In the genomic region with DNA sequence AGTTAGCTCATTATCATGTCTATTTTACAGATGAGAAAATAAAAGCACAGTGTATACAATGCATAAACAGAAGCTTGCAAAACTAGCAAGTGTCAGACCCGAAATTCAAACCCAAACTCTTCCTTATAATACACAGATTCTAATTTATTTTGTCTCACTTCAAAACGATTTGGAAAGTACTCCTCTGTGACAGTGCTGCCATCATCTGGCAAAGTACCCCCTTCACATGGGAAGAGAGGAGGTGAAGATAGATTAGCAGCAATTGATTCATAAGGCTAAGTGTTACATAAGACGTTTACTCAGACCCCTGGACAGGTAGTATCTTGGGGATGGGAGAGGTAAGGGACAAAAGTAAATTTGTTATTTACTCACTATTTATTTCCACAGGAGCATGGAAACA, we compare ENCODE assay signal across 9 cellular contexts.
A peak's percentile ranks its signal among the peaks of the same experiment; 100 is the strongest.
DNase-seq lines count a peak whose midpoint lies in the region; ATAC-seq and TF ChIP-seq lines count a peak whose summit lies in the region.
"Had no signal": no experiment of that assay in that cellular context is flagged by ENCODE, and none has a peak within 500 bp of the region (broad histone marks: within the 10 kb centered on the region; RNA-seq: fewer than 3 reads in every experiment).

No MANE protein-coding gene starts in this region.

- no peaks in the 10 kb centered on the region for H3K4me1 Mint-ChIP-seq in immature natural killer cell

- no peak for TF ChIP-seq CTCF in left lung (IDR thresholded peaks at IDR 0.05)
- TF ChIP-seq CTCF in ovary (IDR thresholded peaks at IDR 0.05) = no peak

- H3K4me3 ChIP-seq in left lung = no peak overlapping the region
- H3K4me3 ChIP-seq in ovary = no peak overlapping the region

- no peaks in the 10 kb centered on the region for H3K4me1 ChIP-seq in left lung
- H3K4me1 ChIP-seq in ovary (ENCODE audit: insufficient read depth) = no peaks in the 10 kb centered on the region

- no peaks in the 10 kb centered on the region for H3K36me3 ChIP-seq in left lung
- no peaks in the 10 kb centered on the region for H3K36me3 ChIP-seq in ovary

- no peak overlapping the region for H3K4me3 Mint-ChIP-seq in immature natural killer cell

- WGBS in ovary, 3 donors = 42 to 55% (median 45%) methylated on average over 3 of the region's 3 CpGs

- no peak for TF ChIP-seq EP300 in ovary (IDR thresholded peaks at IDR 0.05)

- DNase-seq in EL (peak; percentile 19), HuH-7.5 (ENCODE audit: low spot score) (peak; percentile 41), amniotic epithelial cell (ENCODE audit: low read depth) (peak; percentile 16), left lung (no peak), ovary (no peak), immature natural killer cell (no peak), SHP77 (lab: John Stamatoyannopoulos, UW) (no peak)
- DNase-seq in activated CD4-positive, CD25-positive, alpha-beta regulatory T cell (lab: John Stamatoyannopoulos, UW) = no peak
- DNase-seq: left colon had no signal

- no peak for TF ChIP-seq POLR2A in ovary (IDR thresholded peaks at IDR 0.05)

- peak; percentile 22 for ATAC-seq in left lung
- ATAC-seq: left colon had no signal

- no peaks in the 10 kb centered on the region for H3K27me3 ChIP-seq in left lung
- H3K27me3 ChIP-seq in ovary = no peaks in the 10 kb centered on the region

- intact Hi-C loops in left lung (cut with DNase I) (no loop called here), ovary (cut with DNase I) (no loop called here)

- H3K27ac ChIP-seq in left lung (no peak overlapping the region), ovary (no peak overlapping the region)

- H3K9me3 ChIP-seq in left lung (peaks cover 0 to 7% of the 10 kb centered on the region in 2 donors), ovary (no peaks in the 10 kb centered on the region)

- peaks cover 14 to 55% (median 34%) of the 10 kb centered on the region in 6 donors for H3K9me3 Mint-ChIP-seq in immature natural killer cell

- peaks cover 0 to 2% (median 1%) of the 10 kb centered on the region in 3 donors for H3K27me3 Mint-ChIP-seq in immature natural killer cell (ENCODE audit: low read depth in 3 of 3)

- H3K36me3 Mint-ChIP-seq in immature natural killer cell = peaks cover 0 to 3% (median 0%) of the 10 kb centered on the region in 3 donors

- no peak overlapping the region for H3K27ac Mint-ChIP-seq in immature natural killer cell

Comparison
In these comparisons a context has a peak if more than half of its experiments do, and no peak if none do; other contexts are left out.
1. DNase-seq: peak in EL (single experiment), HuH-7.5 (single experiment) and amniotic epithelial cell (single experiment); none in left lung (0 of 2), activated CD4-positive, CD25-positive, alpha-beta regulatory T cell (0 of 4), ovary (0 of 5), immature natural killer cell (0 of 3) and SHP77 (0 of 2).